ENCODE assay signal across 8 cellular contexts in the genomic region with DNA sequence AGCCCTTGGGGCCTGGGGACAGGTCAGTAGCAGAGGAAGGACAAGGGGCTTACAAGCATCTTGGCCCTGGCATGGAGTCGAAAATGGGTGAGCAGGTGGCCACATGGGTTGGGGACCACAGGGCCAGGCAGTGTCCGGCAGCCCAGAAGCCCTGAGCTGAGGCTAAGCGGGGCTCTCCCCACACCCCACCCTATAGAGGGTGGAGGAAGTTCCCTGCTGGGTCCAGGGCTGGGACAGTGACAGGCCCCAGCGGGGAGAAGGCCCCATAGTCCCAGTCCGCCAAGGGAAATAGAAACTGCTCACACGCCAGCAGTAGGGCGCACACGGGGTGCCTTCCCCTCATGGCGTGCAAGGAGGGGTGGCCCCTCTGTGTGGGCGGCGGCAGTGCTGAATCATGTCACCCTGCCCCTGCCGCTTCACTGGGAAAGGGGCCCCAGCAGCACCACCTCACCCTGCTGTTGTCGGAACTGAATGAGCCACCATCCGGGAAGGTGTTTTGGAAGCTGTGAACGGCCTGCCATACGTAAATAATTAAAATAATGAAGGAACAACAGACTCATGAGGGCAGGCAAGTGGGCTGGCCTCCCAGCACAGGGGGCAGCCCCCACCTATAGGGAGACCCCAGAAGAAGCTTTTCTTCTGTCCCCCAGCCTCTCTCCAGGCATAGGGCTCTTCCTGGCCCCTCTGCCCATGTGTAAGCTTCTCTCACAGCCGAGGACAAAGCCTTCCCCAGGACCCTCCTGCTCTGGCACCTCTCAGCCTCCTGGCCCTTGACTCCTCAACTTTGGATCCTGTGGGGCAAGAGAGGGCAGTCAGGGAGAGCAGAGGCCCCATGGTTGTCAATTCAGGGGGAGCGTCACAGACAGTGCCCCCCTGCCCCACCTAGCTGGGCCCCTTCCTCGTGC. TPM values are rescaled to one million over a fixed set of nuclear protein-coding genes. Genes with fewer than 3 reads are reported as not detected.
A peak's percentile ranks its signal among the peaks of the same experiment; 100 is the strongest.
DNase-seq lines count a peak whose midpoint lies in the region; ATAC-seq and TF ChIP-seq lines count a peak whose summit lies in the region.

No MANE protein-coding gene starts in this region.

- no peaks in the 10 kb centered on the region for H3K36me3 ChIP-seq in stomach

- WGBS in stomach, 5 donors = 56 to 64% (median 60%) methylated on average over 11 to 19 of the region's 19 CpGs

- peaks cover 34% of the 10 kb centered on the region for H3K4me1 Mint-ChIP-seq in T-helper 17 cell

- TF ChIP-seq POLR2A in stomach (IDR thresholded peaks at IDR 0.05) = no peak

- intact Hi-C loops in stomach (cut with DNase I; ENCODE audit: low total_unique reads) = no loop called here

- peak overlapping the region; percentile 74 for H3K4me3 Mint-ChIP-seq in T-helper 17 cell

- H3K27me3 ChIP-seq in stomach = peaks cover 0 to 32% (median 0%) of the 10 kb centered on the region in 3 donors

- H3K27me3 Mint-ChIP-seq in T-helper 17 cell = no peaks in the 10 kb centered on the region

- no peaks in the 10 kb centered on the region for H3K4me1 ChIP-seq in stomach

- H3K27ac Mint-ChIP-seq in T-helper 17 cell = peak overlapping the region; percentile 94

- no peak for TF ChIP-seq CTCF in stomach (IDR thresholded peaks at IDR 0.05)

- DNase-seq in T-helper 17 cell (peak in 1 of 3 donors; percentile 51), H4 (ENCODE audit: low spot score) (no peak), Kasumi-1 (lab: John Stamatoyannopoulos, UW) (no peak), stomach (no peak)
- peak; percentile 90 for DNase-seq in activated naive CD8-positive, alpha-beta T cell treated with anti-CD3 and anti-CD28 coated beads, Interleukin-2, amount 50 U/mL, for 16 hours (ENCODE audit: low read depth, low spot score)
- peak; percentile 91 to 98 (median 93) for DNase-seq in stimulated activated CD4-positive, alpha-beta T cell treated with anti-CD3 and anti-CD28 coated beads, TNF-alpha, amount 100 ng/mL, for 24 hours (ENCODE audit: low read depth in 3 of 3)

- no peak overlapping the region for H3K4me3 ChIP-seq in stomach

- H3K9me3 ChIP-seq in T-helper 17 cell (ENCODE audit: control insufficient read depth, low read length, poor library complexity, severe bottlenecking) (peaks cover 3% of the 10 kb centered on the region), stomach (peaks cover 0 to 5% (median 3%) of the 10 kb centered on the region in 4 donors)

- no peaks in the 10 kb centered on the region for H3K36me3 Mint-ChIP-seq in T-helper 17 cell (ENCODE audit: low read depth)

- no peak overlapping the region for H3K27ac ChIP-seq in stomach

- ATAC-seq in GM18511 (IDR thresholded peaks at IDR 0.05; ENCODE audit: unreplicated experiment) (peak; percentile 73), HG02798 (IDR thresholded peaks at IDR 0.05; ENCODE audit: poor library complexity, unreplicated experiment) (peak; percentile 68), T-helper 17 cell (peak; percentile 79)

- TF ChIP-seq EP300 in stomach (IDR thresholded peaks at IDR 0.05) = no peak

RNA-seq across cellular contexts. Expression of a gene that starts 12.7 kb away (rescaled TPM):
- total RNA-seq in T-helper 17 cell (100 to 1,000 TPM; 240 to 319 TPM), stomach (1 to 10 TPM; 4.0 to 9.4 (median 8.1) TPM)
- total RNA-seq in H4 (2014; rRNA removed; shearing (Covaris generic)) = 16.4 and 17.7 TPM in 2 replicates
- polyA plus RNA-seq in stomach = 1 to 10 TPM; 3.6 to 6.1 (median 4.7) TPM

RNA-seq across cellular contexts. Expression of a gene that starts 19.6 kb away (rescaled TPM):
- 1 to 10 TPM; 4.2 to 7.9 TPM for total RNA-seq in T-helper 17 cell
- total RNA-seq in H4 (2014; rRNA removed; shearing (Covaris generic)) = not detected in 2 replicates
- not detected for total RNA-seq in stomach
- polyA plus RNA-seq in stomach = under 1 TPM in 1 of 3 donors, not detected in 2; 0.08 TPM

RNA-seq across cellular contexts. Expression of a gene that starts 41.5 kb away (rescaled TPM):
- 1 to 10 TPM in 1 of 2 donors, under 1 TPM in 1; 0.85 to 2.8 TPM for total RNA-seq in T-helper 17 cell
- 0.10 TPM in 1 of 2 replicates, not detected in the other for total RNA-seq in H4 (2014; rRNA removed; shearing (Covaris generic))
- 1 to 10 TPM in 2 of 5 donors, under 1 TPM in 1, not detected in 2; 0.43 to 2.9 (median 2.0) TPM for total RNA-seq in stomach
- polyA plus RNA-seq in stomach = under 1 TPM; 0.15 to 0.45 (median 0.19) TPM

RNA-seq across cellular contexts. Expression of a gene that starts 50.7 kb away (rescaled TPM):
- total RNA-seq in T-helper 17 cell (10 to 100 TPM; 59.2 to 72.6 TPM), stomach (100 to 1,000 TPM in 2 of 5 donors, 10 to 100 TPM in 3; 30.3 to 165 (median 87.5) TPM)
- 169 and 170 TPM in 2 replicates for total RNA-seq in H4 (2014; rRNA removed; shearing (Covaris generic))
- 10 to 100 TPM; 34.6 to 46.4 (median 43.1) TPM for polyA plus RNA-seq in stomach

Comparison
In these comparisons a context has a peak if more than half of its experiments do, and no peak if none do; other contexts are left out.
1. DNase-seq: peak in activated naive CD8-positive, alpha-beta T cell treated with anti-CD3 and anti-CD28 coated beads, Interleukin-2, amount 50 U/mL, for 16 hours (single experiment) and stimulated activated CD4-positive, alpha-beta T cell treated with anti-CD3 and anti-CD28 coated beads, TNF-alpha, amount 100 ng/mL, for 24 hours (3 of 3); none in H4 (single experiment), Kasumi-1 (0 of 2) and stomach (single experiment).
2. RNA of a gene that starts 12.7 kb away (total RNA-seq): 240 to 319 TPM in T-helper 17 cell; 16.4 to 17.7 TPM in H4 and 4.0 to 9.4 TPM in stomach; every median in the first group is over 10 times any median in the second.
3. Peak in every context shown above with its lines, with median percentiles within 50 percentile points of each other: ATAC-seq.